ENCODE assay signal across 21 cellular contexts in the genomic region with DNA sequence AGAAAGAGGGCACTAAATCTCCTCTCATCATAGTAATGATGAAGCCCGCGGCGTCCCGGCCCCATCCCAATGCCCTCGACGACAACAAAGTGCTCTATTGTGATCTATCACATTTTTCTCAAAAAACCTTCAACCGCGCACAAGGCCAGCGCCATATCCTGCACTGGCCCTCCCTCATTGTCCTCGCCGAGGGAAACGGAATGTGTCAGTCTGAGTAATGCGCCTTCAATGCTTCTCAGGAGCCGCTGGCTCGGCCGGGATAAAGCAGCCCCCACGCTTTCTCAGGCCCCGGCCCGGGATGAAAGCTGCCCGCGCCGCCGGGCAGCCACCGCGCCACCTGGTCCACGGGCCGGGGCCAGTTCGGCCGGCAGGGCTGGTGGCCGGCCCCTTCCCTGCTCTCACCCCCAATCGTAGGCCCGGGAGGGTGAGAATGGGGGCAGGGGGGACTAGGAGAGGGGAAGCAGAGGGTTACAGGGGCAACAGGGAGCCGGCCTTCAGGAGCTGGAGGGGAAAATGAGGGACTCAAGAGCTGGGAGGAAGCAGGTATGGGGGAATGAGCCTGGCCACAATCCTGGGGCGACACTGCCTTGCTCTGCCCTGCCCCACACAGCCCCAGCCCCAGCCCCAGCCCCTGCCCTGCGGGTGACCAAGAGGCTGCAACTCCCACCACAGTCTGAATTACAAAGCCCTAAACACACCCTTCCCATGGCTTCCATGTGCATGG. TPM values are rescaled to one million over a fixed set of nuclear protein-coding genes. Genes with fewer than 3 reads are reported as not detected.
DNase-seq lines count a peak whose midpoint lies in the region; ATAC-seq, FAIRE-seq and TF ChIP-seq lines count a peak whose summit lies in the region.
"Had no signal": no experiment of that assay in that cellular context is flagged by ENCODE, and none has a peak within 500 bp of the region (broad histone marks: within the 10 kb centered on the region; RNA-seq: fewer than 3 reads in every experiment).

No MANE protein-coding gene starts in this region.

- no peak overlapping the region for H3K9ac ChIP-seq in H9 (ENCODE audit: extremely low read depth, insufficient read length, low read length)
- no peak overlapping the region for H3K9ac ChIP-seq in kidney (ENCODE audit: low read length in 2 of 2)
- H3K9ac ChIP-seq: GM23248 had no signal

- ATAC-seq in HG03280 (IDR thresholded peaks at IDR 0.05; ENCODE audit: unreplicated experiment) (no peak), HG02798 (IDR thresholded peaks at IDR 0.05; ENCODE audit: poor library complexity, unreplicated experiment) (no peak), GM21786 (IDR thresholded peaks at IDR 0.05; ENCODE audit: unreplicated experiment) (no peak)
- ATAC-seq: HepG2; stimulated activated effector memory CD8-positive, alpha-beta T cell treated with anti-CD3 and anti-CD28 coated beads, Interleukin-12 subunit alpha, Interleukin-12 subunit beta, amount 100 ng/mL, for 72 hours had no signal

- H3K27me3 Mint-ChIP-seq in H9 (ENCODE audit: low read depth), result peaks cover 51% of the 10 kb centered on the region

- no peak overlapping the region for H3K4me3 ChIP-seq in kidney (ENCODE audit: low read length in 2 of 2)
- H3K4me3 ChIP-seq: cardiac muscle cell, GM23248, upper lobe of left lung had no signal

- H3K14ac ChIP-seq in H9 (ENCODE audit: insufficient read depth, low read length), result no peak overlapping the region

- H3K36me3 Mint-ChIP-seq in H9 (ENCODE audit: insufficient read depth in 1 of 3, low read depth in 3 of 3), result peaks cover 6 to 8% (median 8%) of the 10 kb centered on the region in 3 experiments; a peak in 6 of 7 replicates
- H3K36me3 Mint-ChIP-seq: naive B cell; stimulated activated effector memory CD8-positive, alpha-beta T cell treated with anti-CD3 and anti-CD28 coated beads, Interleukin-12 subunit alpha, Interleukin-12 subunit beta, amount 100 ng/mL, for 72 hours had no signal

- H3T11ph ChIP-seq in H9 (ENCODE audit: low read length), result no peak overlapping the region

- no peaks in the 10 kb centered on the region for H3K79me2 ChIP-seq in H9 (ENCODE audit: insufficient read depth, low read length)

- WGBS in H9 (ENCODE audit: extremely low coverage, insufficient read length, low lambda C conversion rate), result no CpG with 5 or more reads among the region's 35 CpGs

- no peak overlapping the region for H3K4ac ChIP-seq in H9 (ENCODE audit: low read depth, low read length)

- H3K56ac ChIP-seq in H9 (ENCODE audit: insufficient read length, low read depth, low read length), result no peak overlapping the region

- H2AFZ ChIP-seq in H9 (ENCODE audit: low read length), result no peak overlapping the region
- H2AFZ ChIP-seq: GM23248 had no signal

- H3K36me3 ChIP-seq in kidney (ENCODE audit: control insufficient read depth in 1 of 2, insufficient read depth in 2 of 2, low read length in 2 of 2), result no peaks in the 10 kb centered on the region
- H3K36me3 ChIP-seq: cardiac muscle cell, upper lobe of left lung had no signal

- no peak overlapping the region for H2BK12ac ChIP-seq in H9 (ENCODE audit: insufficient read length, low read depth, low read length)

- H2BK15ac ChIP-seq in H9 (ENCODE audit: low read depth, low read length), result no peak overlapping the region

- H3K9me3 Mint-ChIP-seq in H9, result peaks cover 7% of the 10 kb centered on the region in 2 experiments; a peak in 4 of 5 replicates
- H3K9me3 Mint-ChIP-seq: stimulated activated effector memory CD8-positive, alpha-beta T cell treated with anti-CD3 and anti-CD28 coated beads, Interleukin-12 subunit alpha, Interleukin-12 subunit beta, amount 100 ng/mL, for 72 hours had no signal

- no peak overlapping the region for H3K23ac ChIP-seq in H9 (ENCODE audit: insufficient read length, low read depth, low read length)

- H3K4me1 Mint-ChIP-seq in H9, result peaks cover 26% of the 10 kb centered on the region in 2 experiments
- H3K4me1 Mint-ChIP-seq: stimulated activated effector memory CD8-positive, alpha-beta T cell treated with anti-CD3 and anti-CD28 coated beads, Interleukin-12 subunit alpha, Interleukin-12 subunit beta, amount 100 ng/mL, for 72 hours had no signal

- no peaks in the 10 kb centered on the region for H3K9me3 ChIP-seq in H9 (ENCODE audit: control insufficient read depth, low read depth, low read length)
- H3K9me3 ChIP-seq in kidney (ENCODE audit: control insufficient read depth in 1 of 2, low read length in 2 of 2), result no peaks in the 10 kb centered on the region

- H3K4me3 Mint-ChIP-seq in H9, result no peak overlapping the region
- H3K4me3 Mint-ChIP-seq: naive B cell; stimulated activated effector memory CD8-positive, alpha-beta T cell treated with anti-CD3 and anti-CD28 coated beads, Interleukin-12 subunit alpha, Interleukin-12 subunit beta, amount 100 ng/mL, for 72 hours had no signal

- no peak overlapping the region for H3K4me2 ChIP-seq in H9 (ENCODE audit: insufficient read depth, insufficient read length, low read length)

- H4K20me1 ChIP-seq in H9 (ENCODE audit: control insufficient read depth, insufficient read depth, insufficient read length), result no peaks in the 10 kb centered on the region

- H3K23me2 ChIP-seq in H9 (ENCODE audit: insufficient read length, low read depth, low read length, poor library complexity, severe bottlenecking), result no peaks in the 10 kb centered on the region

- no peak overlapping the region for H2BK20ac ChIP-seq in H9 (ENCODE audit: low read depth, low read length, poor library complexity, severe bottlenecking)

- H4K5ac ChIP-seq in H9 (ENCODE audit: insufficient read length, low read depth, low read length), result no peak overlapping the region

- intact Hi-C loops in kidney (cut with DNase I), result no loop called here

- H2BK120ac ChIP-seq in H9 (ENCODE audit: low read depth, low read length, poor library complexity, severe bottlenecking), result no peak overlapping the region

- H4K8ac ChIP-seq in H9 (replicated peaks; ENCODE audit: insufficient read length, low read depth, low read length), result no peak overlapping the region

- FAIRE-seq in kidney (lab: Jason Lieb, UNC), result no peak
- FAIRE-seq: endometrium, HepG2 had no signal

- TF ChIP-seq CTCF in H9 (conservative IDR thresholded peaks at IDR 0.05), result no peak
- TF ChIP-seq CTCF in kidney (IDR thresholded peaks at IDR 0.05; ENCODE audit: borderline replicate concordance, extremely low read depth, insufficient read depth), result no peak

- H4K91ac ChIP-seq in H9 (ENCODE audit: insufficient read length, low read depth, low read length), result no peak overlapping the region

- no peak overlapping the region for H3K27ac ChIP-seq in H9 (ENCODE audit: insufficient read length, low read depth, low read length)
- no peak overlapping the region for H3K27ac ChIP-seq in kidney (ENCODE audit: low read depth in 2 of 2, low read length in 2 of 2)
- H3K27ac ChIP-seq: cardiac muscle cell, GM23248, upper lobe of left lung had no signal

- H3K27me3 ChIP-seq in H9 (ENCODE audit: insufficient read depth, low read length), result no peaks in the 10 kb centered on the region
- H3K27me3 ChIP-seq: cardiac muscle cell, upper lobe of left lung had no signal

- no peak overlapping the region for H2AK5ac ChIP-seq in H9 (ENCODE audit: insufficient read length, low read length)

- no peak for DNase-seq in H9
- DNase-seq in dermis blood vessel endothelial cell, result peak; percentile 89
- peak; percentile 50 for DNase-seq in kidney
- peak; percentile 13 for DNase-seq in pulmonary artery endothelial cell (ENCODE audit: low read depth, low spot score)
- DNase-seq in nucleus accumbens (lab: John Stamatoyannopoulos, UW), result no peak
- DNase-seq: activated CD8-positive, alpha-beta memory T cell treated with anti-CD3 and anti-CD28 coated beads, Interleukin-2, amount 50 U/mL, for 4 hours; activated naive CD4-positive, alpha-beta T cell treated with Interleukin-2 at 50 U/mL for 16 hours; AML-193; glutamatergic neuron; GM23248; naive B cell; NCI-H2107; T-helper 1 cell had no signal

- no peak overlapping the region for H3K18ac ChIP-seq in H9 (ENCODE audit: insufficient read length, low read depth, low read length)

- no peaks in the 10 kb centered on the region for H3K79me1 ChIP-seq in H9 (ENCODE audit: insufficient read depth, low read depth, low read length, poor library complexity, severe bottlenecking)

- peak overlapping the region in 2 of 3 experiments; percentile 49 to 84; a peak in 3 of 7 replicates for H3K27ac Mint-ChIP-seq in H9
- H3K27ac Mint-ChIP-seq: naive B cell; stimulated activated effector memory CD8-positive, alpha-beta T cell treated with anti-CD3 and anti-CD28 coated beads, Interleukin-12 subunit alpha, Interleukin-12 subunit beta, amount 100 ng/mL, for 72 hours had no signal

- no peak overlapping the region for H2BK5ac ChIP-seq in H9 (ENCODE audit: insufficient read length, low read length)

- H3K4me1 ChIP-seq in H9 (ENCODE audit: insufficient read depth, low read length), result no peaks in the 10 kb centered on the region
- peaks cover 0 to 2% of the 10 kb centered on the region in 2 donors for H3K4me1 ChIP-seq in kidney (ENCODE audit: control insufficient read depth in 1 of 2, insufficient read depth in 1 of 2, low read depth in 1 of 2, low read length in 2 of 2)
- H3K4me1 ChIP-seq: upper lobe of left lung had no signal

RNA-seq across cellular contexts. Expression of gene LINC01488, which starts 10.0 kb away (rescaled TPM):
- total RNA-seq in H9 (2021) (not detected in 2 replicates), dermis blood vessel endothelial cell (not detected in 2 replicates), kidney (not detected), pulmonary artery endothelial cell (not detected in 2 replicates)
- polyA plus RNA-seq in kidney (ENCODE audit: insufficient read depth, low read depth, low replicate concordance), result not detected
- total RNA-seq: GM23248, upper lobe of left lung had no signal
- polyA plus RNA-seq: GM23248 had no signal

Comparison
In these comparisons a context has a peak if more than half of its experiments do, and no peak if none do; other contexts are left out.
1. DNase-seq: peak in dermis blood vessel endothelial cell (single experiment), kidney (single experiment) and pulmonary artery endothelial cell (single experiment); none in H9 (single experiment) and nucleus accumbens (0 of 56).